In the genomic region with DNA sequence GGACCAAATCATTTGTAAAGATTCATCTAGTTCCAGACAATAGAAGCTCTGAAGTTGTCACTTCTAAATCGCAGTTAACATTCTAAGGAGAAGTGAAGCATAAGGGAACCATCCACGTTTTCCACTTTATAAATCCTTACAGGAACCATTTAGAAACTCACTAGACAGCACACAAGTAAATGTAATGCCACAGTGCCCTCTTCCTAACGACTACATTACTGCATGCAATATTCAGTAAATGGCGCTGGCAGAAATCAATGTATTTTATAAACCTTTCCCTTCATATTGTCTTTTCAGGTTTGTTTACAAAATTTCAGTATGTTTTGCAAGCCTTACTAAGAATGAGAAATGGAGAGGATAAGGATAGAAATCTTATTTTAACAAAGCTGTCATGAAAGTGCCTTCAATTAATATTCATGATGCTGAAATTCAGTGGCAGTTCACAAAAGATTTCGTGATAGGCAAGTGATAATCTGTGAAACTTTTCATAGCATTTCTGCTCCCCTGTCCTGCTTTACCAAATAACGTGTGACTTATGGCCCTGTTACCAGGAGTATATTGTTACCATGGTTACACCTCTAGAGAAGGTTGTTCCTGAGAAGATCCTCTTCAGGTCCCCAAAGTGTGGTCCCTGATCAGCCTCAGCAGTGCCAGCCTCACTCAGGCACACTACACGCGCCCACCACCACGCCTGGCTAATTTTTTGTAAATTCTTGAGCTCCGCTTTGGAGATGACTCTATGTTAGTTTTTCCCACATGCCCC, we compare ENCODE assay signal across 8 cellular contexts. TPM values are rescaled to one million over a fixed set of nuclear protein-coding genes. Genes with fewer than 3 reads are reported as not detected.
A peak's percentile ranks its signal among the peaks of the same experiment; 100 is the strongest.
DNase-seq lines count a peak whose midpoint lies in the region; ATAC-seq and TF ChIP-seq lines count a peak whose summit lies in the region.

No MANE protein-coding gene starts in this region.

- H3K4me3 ChIP-seq in AG10803 (ENCODE audit: low read length) (no peak overlapping the region), testis (no peak overlapping the region)

- H3K36me3 Mint-ChIP-seq in immature natural killer cell, result no peaks in the 10 kb centered on the region

- H3K27ac ChIP-seq in testis, result no peak overlapping the region

- DNase-seq in AG10803 (ENCODE audit: low read depth), result peak; percentile 58
- peak; percentile 66 for DNase-seq in NCI-H82 (lab: John Stamatoyannopoulos, UW)
- DNase-seq in astrocyte of the hippocampus (ENCODE audit: low read depth, low spot score), result peak; percentile 70
- DNase-seq in immature natural killer cell, result peak; percentile 41 to 51 (median 45)
- DNase-seq in testis, result peak; percentile 34
- DNase-seq in stimulated activated CD4-positive, alpha-beta T cell treated with anti-CD3 and anti-CD28 coated beads, Interleukin-4, amount 100 ng/mL, for 4 hours, result no peak

- TF ChIP-seq CTCF in AG10803 (conservative IDR thresholded peaks at IDR 0.05; ENCODE audit: low read length) (peak; percentile 81), testis (IDR thresholded peaks at IDR 0.05) (peak; percentile 52 to 54 (median 53))

- TF ChIP-seq POLR2A in testis (IDR thresholded peaks at IDR 0.05), result no peak

- no peaks in the 10 kb centered on the region for H3K9me3 Mint-ChIP-seq in immature natural killer cell

- peak; percentile 36 for ATAC-seq in GM18498 (IDR thresholded peaks at IDR 0.05; ENCODE audit: unreplicated experiment)
- ATAC-seq in HG03342 (IDR thresholded peaks at IDR 0.05; ENCODE audit: unreplicated experiment), result peak; percentile 44

- intact Hi-C loops in testis (cut with DNase I; ENCODE audit: low total_unique reads), result loop anchor here (10.0 kb wide), 1 partner anchor 54 kb away; the partner anchor contains the start of gene TMA16

- WGBS in testis, 2 donors, result 37 to 44% methylated on average over 10 of the region's 10 CpGs

- no peaks in the 10 kb centered on the region for H3K9me3 ChIP-seq in testis

- H3K4me3 Mint-ChIP-seq in immature natural killer cell, result peak overlapping the region; percentile 3 to 51 (median 38)

- H3K4me1 ChIP-seq in testis, result peaks cover 8% of the 10 kb centered on the region

- peaks cover 0 to 6% (median 0%) of the 10 kb centered on the region in 3 donors for H3K27me3 Mint-ChIP-seq in immature natural killer cell (ENCODE audit: low read depth in 3 of 3)

- peaks cover 10 to 22% of the 10 kb centered on the region in 2 donors for H3K4me1 Mint-ChIP-seq in immature natural killer cell

- H3K27me3 ChIP-seq in testis, result no peaks in the 10 kb centered on the region

- no peaks in the 10 kb centered on the region for H3K36me3 ChIP-seq in testis (ENCODE audit: low read depth, missing control alignments)

- no peak overlapping the region for H3K27ac Mint-ChIP-seq in immature natural killer cell

RNA-seq across cellular contexts. Expression of gene TMA16, which starts 54.2 kb away (rescaled TPM):
- 10 to 100 TPM in 2 of 3 donors, 1 to 10 TPM in 1; 8.7 to 12.8 (median 10.8) TPM for polyA plus RNA-seq in immature natural killer cell
- 10 to 100 TPM; 33.0 to 34.1 TPM for total RNA-seq in testis
- 33.2 TPM for polyA plus RNA-seq in testis (ENCODE audit: insufficient read depth, low read depth, low replicate concordance)

Comparison
In these comparisons a context has a peak if more than half of its experiments do, and no peak if none do; other contexts are left out.
1. DNase-seq: peak in AG10803 (single experiment), NCI-H82 (single experiment), astrocyte of the hippocampus (single experiment), immature natural killer cell (3 of 3) and testis (single experiment); none in stimulated activated CD4-positive, alpha-beta T cell treated with anti-CD3 and anti-CD28 coated beads, Interleukin-4, amount 100 ng/mL, for 4 hours (0 of 2).